Comparison of ENCODE assay signal across 25 cellular contexts in the genomic region with DNA sequence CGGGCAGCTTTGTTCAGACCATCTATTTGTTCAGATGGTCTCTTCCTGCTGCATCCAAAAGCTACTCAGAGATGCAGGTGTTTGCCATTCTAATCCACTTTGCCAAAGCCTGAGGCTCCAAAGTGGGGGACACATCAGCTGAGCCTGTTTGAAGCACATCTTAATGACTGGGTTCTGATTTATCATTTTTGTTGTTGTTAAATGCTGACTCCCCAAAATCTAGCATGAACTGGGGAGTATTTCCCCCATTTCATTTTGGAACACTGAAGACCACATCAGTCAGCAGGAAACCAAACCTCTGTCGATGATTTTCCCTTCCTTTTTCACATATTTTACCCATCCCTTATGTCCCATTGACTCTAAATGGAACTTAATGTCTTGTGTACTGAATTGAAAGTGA.
"Had no signal": no experiment of that assay in that cellular context is flagged by ENCODE, and none has a peak within 500 bp of the region (broad histone marks: within the 10 kb centered on the region; RNA-seq: fewer than 3 reads in every experiment).

No MANE protein-coding gene starts in this region.

- DNase-seq: cortex of kidney; effector CD4-positive, alpha-beta T cell; foreskin fibroblast; gastrocnemius medialis; mesenchymal stem cell; mucosa of descending colon; naive B cell; stimulated activated CD4-positive, alpha-beta T cell treated with anti-CD3 and anti-CD28 coated beads, Interleukin-12 subunit alpha, Interleukin-12 subunit beta, amount 100 ng/mL, for 4 hours; stimulated activated CD4-positive, alpha-beta T cell treated with anti-CD3 and anti-CD28 coated beads, Interleukin-1b, Interleukin-23, amount 100 ng/mL, for 48 hours; stimulated activated CD4-positive, alpha-beta T cell treated with anti-CD3 and anti-CD28 coated beads, Interleukin-4, amount 100 ng/mL, for 1 hour; stimulated activated CD8-positive, alpha-beta memory T cell treated with anti-CD3 and anti-CD28 coated beads, Interleukin-4, amount 100 ng/mL, for 48 hours; stimulated activated naive CD4-positive, alpha-beta T cell; stimulated activated naive CD8-positive, alpha-beta T cell treated with anti-CD3 and anti-CD28 coated beads, Interleukin-15, amount 100 ng/mL, for 72 hours; thyroid gland; trophoblast cell had no signal

- H3K27ac ChIP-seq: epithelial cell of prostate, gastrocnemius medialis, neutrophil, parathyroid adenoma, thyroid gland, vagina had no signal

- H3K4me3 ChIP-seq: gastrocnemius medialis, mucosa of descending colon, smooth muscle cell, thyroid gland, vagina had no signal

- H3K9ac ChIP-seq: parathyroid adenoma had no signal

- H3K27me3 ChIP-seq: thyroid gland, vagina had no signal

- H3K9me3 ChIP-seq: gastrocnemius medialis, mucosa of descending colon, neutrophil, thyroid gland, vagina had no signal

- ATAC-seq: esophagus mucosa; gastrocnemius medialis; left lobe of liver; mucosa of descending colon; natural killer cell treated with Interleukin-12 subunit alpha and Interleukin-12 subunit beta and Interleukin-15 and Interleukin-18, amount 100 ng/mL, for 72 hours; sciatic nerve; stimulated activated naive CD8-positive, alpha-beta T cell treated with anti-CD3 and anti-CD28 coated beads, Interleukin-15, amount 100 ng/mL, for 72 hours had no signal

- FAIRE-seq: keratinocyte had no signal

- H3K4me1 ChIP-seq: gastrocnemius medialis, parathyroid adenoma, thyroid gland, vagina had no signal

- H3K36me3 ChIP-seq: gastrocnemius medialis, neutrophil, thyroid gland, vagina had no signal

- H2AFZ ChIP-seq: parathyroid adenoma had no signal

- H3K4me2 ChIP-seq: smooth muscle cell had no signal

- H3K79me2 ChIP-seq: parathyroid adenoma had no signal
